In the genomic region with DNA sequence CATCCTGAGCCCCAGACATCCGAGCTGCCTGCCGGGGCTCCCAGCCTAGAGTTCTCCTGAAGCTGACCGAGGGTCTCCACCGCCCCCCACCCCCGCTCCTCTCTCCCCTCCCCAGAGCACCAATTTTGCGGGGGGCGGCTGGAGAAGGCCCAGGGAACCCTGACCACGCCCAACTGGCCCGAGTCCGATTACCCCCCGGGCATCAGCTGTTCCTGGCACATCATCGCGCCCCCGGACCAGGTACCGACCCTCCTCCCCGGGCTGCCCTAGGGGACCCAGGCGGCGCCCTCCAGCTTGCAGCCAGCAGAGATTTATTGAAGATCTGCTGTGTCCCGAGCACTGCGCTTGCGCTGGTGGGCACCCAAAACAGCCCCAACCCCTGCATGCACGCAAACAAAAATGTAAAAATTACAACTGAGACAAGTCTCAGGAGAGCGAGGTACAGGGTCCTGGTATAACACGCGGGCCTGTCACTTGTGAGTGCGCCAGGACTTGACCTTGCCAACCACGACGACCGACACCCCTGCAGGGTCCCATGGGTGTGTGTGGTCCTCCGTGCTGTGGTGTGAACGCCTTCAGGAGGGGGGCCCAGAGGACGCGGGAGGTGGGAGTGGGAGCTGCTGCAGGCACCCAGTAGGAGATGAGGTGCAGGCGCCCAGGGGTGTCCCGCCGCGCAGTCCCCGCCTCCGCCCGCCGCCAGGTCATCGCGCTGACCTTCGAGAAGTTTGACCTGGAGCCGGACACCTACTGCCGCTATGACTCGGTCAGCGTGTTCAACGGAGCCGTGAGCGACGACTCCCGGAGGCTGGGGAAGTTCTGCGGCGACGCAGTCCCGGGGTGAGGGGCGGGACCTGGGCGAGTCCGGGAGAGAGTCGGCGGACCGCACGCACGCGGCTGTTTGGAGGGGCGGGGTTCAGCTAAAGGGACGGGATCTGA, we compare ENCODE assay signal across 8 cellular contexts. TPM values are rescaled to one million over a fixed set of nuclear protein-coding genes. Genes with fewer than 3 reads are reported as not detected.
DNase-seq lines count a peak whose midpoint lies in the region; ATAC-seq and TF ChIP-seq lines count a peak whose summit lies in the region.

No MANE protein-coding gene starts in this region.

- no peaks in the 10 kb centered on the region for H3K27me3 ChIP-seq in adrenal gland

- intact Hi-C loops in adrenal gland (cut with DNase I), result no loop called here

- H3K27me3 Mint-ChIP-seq in immature natural killer cell (ENCODE audit: low read depth in 3 of 3), result peaks cover 0 to 8% (median 0%) of the 10 kb centered on the region in 3 donors
- no peaks in the 10 kb centered on the region for H3K27me3 Mint-ChIP-seq in stimulated activated memory B cell treated with anti-CD40 and anti-IgM and Interleukin-4, amounts not matched to agents 10 μg/mL and 1 μg/mL and 100 μg/mL, for 72 hours

- TF ChIP-seq CTCF in AG10803 (conservative IDR thresholded peaks at IDR 0.05; ENCODE audit: low read length) (no peak), adrenal gland (IDR thresholded peaks at IDR 0.05) (no peak)

- no peaks in the 10 kb centered on the region for H3K36me3 Mint-ChIP-seq in immature natural killer cell
- no peaks in the 10 kb centered on the region for H3K36me3 Mint-ChIP-seq in stimulated activated memory B cell treated with anti-CD40 and anti-IgM and Interleukin-4, amounts not matched to agents 10 μg/mL and 1 μg/mL and 100 μg/mL, for 72 hours

- DNase-seq in AG10803 (ENCODE audit: low read depth) (no peak), adrenal gland (peak; percentile 68 to 80 (median 71)), immature natural killer cell (peak; percentile 26 to 32 (median 28))
- DNase-seq in Jurkat, Clone E6-1 (ENCODE audit: low read depth, low spot score), result no peak
- no peak for DNase-seq in central memory CD4-positive, alpha-beta T cell

- peak overlapping the region in 5 of 6 donors; percentile 39 to 87 (median 82) for H3K27ac Mint-ChIP-seq in immature natural killer cell
- peak overlapping the region; percentile 62 for H3K27ac Mint-ChIP-seq in stimulated activated memory B cell treated with anti-CD40 and anti-IgM and Interleukin-4, amounts not matched to agents 10 μg/mL and 1 μg/mL and 100 μg/mL, for 72 hours

- WGBS in adrenal gland, 4 donors, result 12 to 44% (median 27%) methylated on average over 31 to 68 of the region's 68 CpGs

- peak; percentile 24 for ATAC-seq in stimulated activated memory B cell treated with anti-CD40 and anti-IgM and Interleukin-4, amounts not matched to agents 10 μg/mL and 1 μg/mL and 100 μg/mL, for 72 hours
- ATAC-seq in GM19397 (IDR thresholded peaks at IDR 0.05; ENCODE audit: unreplicated experiment) (no peak), GM18867 (IDR thresholded peaks at IDR 0.05; ENCODE audit: unreplicated experiment) (no peak)

- H3K27ac ChIP-seq in adrenal gland, result peak overlapping the region in 3 of 5 donors; percentile 3 to 68 (median 60)

- H3K9me3 Mint-ChIP-seq in immature natural killer cell, result no peaks in the 10 kb centered on the region
- H3K9me3 Mint-ChIP-seq in stimulated activated memory B cell treated with anti-CD40 and anti-IgM and Interleukin-4, amounts not matched to agents 10 μg/mL and 1 μg/mL and 100 μg/mL, for 72 hours, result no peaks in the 10 kb centered on the region

- no peaks in the 10 kb centered on the region for H3K36me3 ChIP-seq in adrenal gland (replicated peaks in 1 of 2)

- H3K4me3 Mint-ChIP-seq in immature natural killer cell, result peak overlapping the region; percentile 80 to 91 (median 90)
- H3K4me3 Mint-ChIP-seq in stimulated activated memory B cell treated with anti-CD40 and anti-IgM and Interleukin-4, amounts not matched to agents 10 μg/mL and 1 μg/mL and 100 μg/mL, for 72 hours, result peak overlapping the region; percentile 82

- TF ChIP-seq POLR2A in adrenal gland (IDR thresholded peaks at IDR 0.05), result no peak

- H3K4me1 ChIP-seq in adrenal gland (replicated peaks in 1 of 2), result peaks cover 14 to 16% of the 10 kb centered on the region in 2 donors

- H3K4me1 Mint-ChIP-seq in immature natural killer cell, result peaks cover 17 to 23% of the 10 kb centered on the region in 2 donors
- peaks cover 22% of the 10 kb centered on the region for H3K4me1 Mint-ChIP-seq in stimulated activated memory B cell treated with anti-CD40 and anti-IgM and Interleukin-4, amounts not matched to agents 10 μg/mL and 1 μg/mL and 100 μg/mL, for 72 hours

- no peaks in the 10 kb centered on the region for H3K9me3 ChIP-seq in adrenal gland (replicated peaks in 1 of 3)

- peak overlapping the region; percentile 97 for H3K4me3 ChIP-seq in AG10803 (ENCODE audit: low read length)
- peak overlapping the region; percentile 65 for H3K4me3 ChIP-seq in Jurkat, Clone E6-1 (ENCODE audit: low read length)
- peak overlapping the region in 2 of 4 donors; percentile 45 to 57 for H3K4me3 ChIP-seq in adrenal gland

RNA-seq across cellular contexts. Expression of a gene that starts 3.1 kb away (rescaled TPM):
- 51.4 TPM for polyA plus RNA-seq in Jurkat, Clone E6-1 (2012; ENCODE audit: insufficient read depth, insufficient read length)
- 100 to 1,000 TPM in 2 of 8 donors, 10 to 100 TPM in 6; 42.0 to 369 (median 71.9) TPM for total RNA-seq in adrenal gland
- polyA plus RNA-seq in adrenal gland, result 100 to 1,000 TPM in 2 of 3 donors, 10 to 100 TPM in 1; 21.5 to 222 (median 184) TPM
- 1 to 10 TPM; 2.0 to 4.9 (median 4.7) TPM for polyA plus RNA-seq in immature natural killer cell

RNA-seq across cellular contexts. Expression of a gene that starts 7.1 kb away (rescaled TPM):
- 28.9 TPM for polyA plus RNA-seq in Jurkat, Clone E6-1 (2012; ENCODE audit: insufficient read depth, insufficient read length)
- 10 to 100 TPM; 30.0 to 54.5 (median 38.0) TPM for total RNA-seq in adrenal gland
- 10 to 100 TPM; 27.3 to 51.9 (median 29.6) TPM for polyA plus RNA-seq in adrenal gland
- polyA plus RNA-seq in immature natural killer cell, result 10 to 100 TPM; 23.2 to 29.3 (median 27.0) TPM

RNA-seq across cellular contexts. Expression of a gene that starts 19.1 kb away (rescaled TPM):
- 1.6 TPM for polyA plus RNA-seq in Jurkat, Clone E6-1 (2012; ENCODE audit: insufficient read depth, insufficient read length)
- 1 to 10 TPM in 3 of 8 donors, under 1 TPM in 3, not detected in 2; 0.24 to 1.4 (median 0.89) TPM for total RNA-seq in adrenal gland
- 1 to 10 TPM in 2 of 3 donors, under 1 TPM in 1; 0.16 to 2.8 (median 1.5) TPM for polyA plus RNA-seq in adrenal gland
- under 1 TPM in 1 of 3 donors, not detected in 2; 0.43 TPM for polyA plus RNA-seq in immature natural killer cell

RNA-seq across cellular contexts. Expression of a gene that starts 19.3 kb away (rescaled TPM):
- polyA plus RNA-seq in Jurkat, Clone E6-1 (2012; ENCODE audit: insufficient read depth, insufficient read length), result 48.3 TPM
- 100 to 1,000 TPM in 1 of 8 donors, 10 to 100 TPM in 7; 31.7 to 128 (median 59.8) TPM for total RNA-seq in adrenal gland
- 100 to 1,000 TPM in 2 of 3 donors, 10 to 100 TPM in 1; 15.0 to 235 (median 109) TPM for polyA plus RNA-seq in adrenal gland
- 100 to 1,000 TPM in 1 of 3 donors, 10 to 100 TPM in 2; 78.9 to 125 (median 90.4) TPM for polyA plus RNA-seq in immature natural killer cell

RNA-seq across cellular contexts. Expression of a gene that starts 31.5 kb away (rescaled TPM):
- 7.3 TPM for polyA plus RNA-seq in Jurkat, Clone E6-1 (2012; ENCODE audit: insufficient read depth, insufficient read length)
- total RNA-seq in adrenal gland, result 1 to 10 TPM in 3 of 8 donors, under 1 TPM in 2, not detected in 3; 0.69 to 5.1 (median 1.5) TPM
- 10 to 100 TPM in 1 of 3 donors, 1 to 10 TPM in 1, not detected in 1; 3.6 to 11.3 TPM for polyA plus RNA-seq in adrenal gland
- polyA plus RNA-seq in immature natural killer cell, result not detected

Comparison
In these comparisons a context has a peak if more than half of its experiments do, and no peak if none do; other contexts are left out.
1. DNase-seq: peak in adrenal gland (7 of 7) and immature natural killer cell (3 of 3); none in AG10803 (single experiment), Jurkat, Clone E6-1 (single experiment) and central memory CD4-positive, alpha-beta T cell (single experiment).